ENCODE assay signal across 1 cellular context in genomic region chr5:72586788-72587530, GRCh38.
TF ChIP-seq lines count a peak whose summit lies in the region.

No MANE protein-coding gene starts in this region.

TF ChIP-seq in HepG2, 621 proteins besides CTCF, POLR2A, EP300 and RAD21 (continued from another document):
- no peak for TF ChIP-seq POGZ (CRISPR knock-in tag; IDR thresholded peaks at IDR 0.05)
- TF ChIP-seq, protein P1, sequence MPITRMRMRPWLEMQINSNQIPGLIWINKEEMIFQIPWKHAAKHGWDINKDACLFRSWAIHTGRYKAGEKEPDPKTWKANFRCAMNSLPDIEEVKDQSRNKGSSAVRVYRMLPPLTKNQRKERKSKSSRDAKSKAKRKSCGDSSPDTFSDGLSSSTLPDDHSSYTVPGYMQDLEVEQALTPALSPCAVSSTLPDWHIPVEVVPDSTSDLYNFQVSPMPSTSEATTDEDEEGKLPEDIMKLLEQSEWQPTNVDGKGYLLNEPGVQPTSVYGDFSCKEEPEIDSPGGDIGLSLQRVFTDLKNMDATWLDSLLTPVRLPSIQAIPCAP (CRISPR knock-in tag; IDR thresholded peaks at IDR 0.05; ENCODE audit: low read depth) = no peak
- no peak for TF ChIP-seq CREM (IDR thresholded peaks at IDR 0.05)
- TF ChIP-seq CREM (CRISPR knock-in tag; IDR thresholded peaks at IDR 0.05) = no peak
- no peak for TF ChIP-seq ZNF431 (CRISPR knock-in tag; IDR thresholded peaks at IDR 0.05; ENCODE audit: borderline replicate concordance, low read depth)
- TF ChIP-seq TRIM24 (CRISPR knock-in tag; IDR thresholded peaks at IDR 0.05) = no peak
- TF ChIP-seq EZH2 (conservative IDR thresholded peaks at IDR 0.05; ENCODE audit: low read depth, low read length) = no peak
- TF ChIP-seq ZBED4 (CRISPR knock-in tag; IDR thresholded peaks at IDR 0.05; ENCODE audit: borderline replicate concordance) = no peak
- no peak for TF ChIP-seq AGO2 (optimal IDR thresholded peaks at IDR 0.05; ENCODE audit: low read depth, low read length)
TF ChIP-seq in HepG2: peak in this region for 0.
